12 cellular contexts compared by ENCODE assay signal in the genomic region with DNA sequence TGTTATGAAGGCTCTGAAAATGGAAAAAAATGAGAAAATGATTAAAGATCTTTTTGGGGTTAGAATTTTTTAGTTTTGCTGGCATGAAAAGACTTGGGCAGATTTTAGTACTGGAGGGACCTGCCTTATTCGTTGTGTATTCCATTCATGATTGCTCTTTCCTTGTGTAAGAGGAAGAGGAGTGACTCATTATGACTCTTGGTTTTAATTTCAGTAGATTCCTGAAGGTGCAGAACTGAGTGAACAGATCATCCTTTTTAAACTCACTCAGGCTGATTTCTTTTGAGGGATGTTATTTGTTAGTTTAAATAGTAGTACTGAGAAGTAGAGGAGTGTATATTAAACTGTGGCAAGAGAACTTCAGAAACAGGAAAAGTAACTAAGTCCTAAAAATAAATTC. TPM values are rescaled to one million over a fixed set of nuclear protein-coding genes. Genes with fewer than 3 reads are reported as not detected.
DNase-seq lines count a peak whose midpoint lies in the region; ATAC-seq, FAIRE-seq and TF ChIP-seq lines count a peak whose summit lies in the region.
"Had no signal": no experiment of that assay in that cellular context is flagged by ENCODE, and none has a peak within 500 bp of the region (broad histone marks: within the 10 kb centered on the region; RNA-seq: fewer than 3 reads in every experiment).

No MANE protein-coding gene starts in this region.

- peaks cover 44% of the 10 kb centered on the region for H3K4me1 Mint-ChIP-seq in brain
- H3K4me1 Mint-ChIP-seq: CD8-positive, alpha-beta memory T cell had no signal

- in situ Hi-C loops in GM13977 (cut with MboI; ENCODE audit: low pct_unique_long_range_greater_than_20kb, low sequenced_read_pairs, unreplicated experiment), result no loop called here

- H3K9me3 ChIP-seq in colonic mucosa (no peaks in the 10 kb centered on the region), WERI-Rb-1 (ENCODE audit: severe bottlenecking) (no peaks in the 10 kb centered on the region)

- no peak overlapping the region for H3K27ac ChIP-seq in colonic mucosa
- no peak overlapping the region for H3K27ac ChIP-seq in WERI-Rb-1

- H3K36me3 ChIP-seq in colonic mucosa, result no peaks in the 10 kb centered on the region
- no peaks in the 10 kb centered on the region for H3K36me3 ChIP-seq in WERI-Rb-1

- H3K27me3 Mint-ChIP-seq in brain, result no peaks in the 10 kb centered on the region
- H3K27me3 Mint-ChIP-seq: progenitor cell of endocrine pancreas had no signal

- H3K4me3 ChIP-seq in AG09309 (ENCODE audit: control insufficient read depth, low read depth, low read length), result no peak overlapping the region
- no peak overlapping the region for H3K4me3 ChIP-seq in colonic mucosa
- no peak overlapping the region for H3K4me3 ChIP-seq in WERI-Rb-1 (ENCODE audit: low read depth, low read length)

- no peak for FAIRE-seq in HTR-8/SVneo (lab: Jason Lieb, UNC)
- FAIRE-seq: islet of Langerhans had no signal

- H3K4me1 ChIP-seq in colonic mucosa, result no peaks in the 10 kb centered on the region

- intact Hi-C loops in colonic mucosa (cut with DNase I), result no loop called here

- no peaks in the 10 kb centered on the region for H3K27me3 ChIP-seq in colonic mucosa
- H3K27me3 ChIP-seq in WERI-Rb-1 (ENCODE audit: insufficient read depth, low read depth, severe bottlenecking), result no peaks in the 10 kb centered on the region

- TF ChIP-seq CTCF in AG09309 (IDR thresholded peaks at IDR 0.05; ENCODE audit: control insufficient read depth, insufficient read depth, low read depth, low read length, missing control alignments), result no peak
- no peak for TF ChIP-seq CTCF in brain (conservative IDR thresholded peaks at IDR 0.05)
- TF ChIP-seq CTCF in colonic mucosa (IDR thresholded peaks at IDR 0.05), result no peak
- TF ChIP-seq CTCF in GM13977 (IDR thresholded peaks at IDR 0.05; ENCODE audit: extremely low read depth, insufficient read depth, missing control alignments), result no peak
- no peak for TF ChIP-seq CTCF in WERI-Rb-1 (IDR thresholded peaks at IDR 0.05; ENCODE audit: low read depth, low read length)

- peak overlapping the region in 1 of 5 experiments; percentile 33 for H3K4me3 Mint-ChIP-seq in brain
- H3K4me3 Mint-ChIP-seq: CD8-positive, alpha-beta memory T cell had no signal

- no peak for ATAC-seq in HG03196 (IDR thresholded peaks at IDR 0.05; ENCODE audit: unreplicated experiment)

- no peak overlapping the region for H3K9ac ChIP-seq in colonic mucosa (ENCODE audit: low read depth in 2 of 2, low read length in 2 of 2)

- DNase-seq in AG09309 (ENCODE audit: low read depth) (peak; percentile 56), HTR-8/SVneo (ENCODE audit: insufficient read length, low spot score) (peak; percentile 37), kidney tubule cell (ENCODE audit: low spot score) (peak; percentile 86), colonic mucosa (no peak), GM13977 (ENCODE audit: low spot score) (no peak), WERI-Rb-1 (no peak)
- DNase-seq: activated T-cell treated with anti-CD3 and anti-CD28 coated beads, Interleukin-2, amount 50 U/mL, for 1 hour; CD8-positive, alpha-beta memory T cell had no signal

- peak overlapping the region in 3 of 5 experiments; percentile 54 to 75 (median 70) for H3K27ac Mint-ChIP-seq in brain
- H3K27ac Mint-ChIP-seq: CD8-positive, alpha-beta memory T cell; progenitor cell of endocrine pancreas had no signal

- no peaks in the 10 kb centered on the region for H3K9me3 Mint-ChIP-seq in brain

- peaks cover 7% of the 10 kb centered on the region for H3K36me3 Mint-ChIP-seq in brain
- H3K36me3 Mint-ChIP-seq: CD8-positive, alpha-beta memory T cell had no signal

RNA-seq across cellular contexts. Expression of a gene that starts 41.6 kb away (rescaled TPM):
- polyA plus RNA-seq in brain (ENCODE audit: insufficient read depth, low read depth, low replicate concordance), result 7.0 TPM
- total RNA-seq in colonic mucosa, result 10 to 100 TPM in 1 of 2 donors, 1 to 10 TPM in 1; 1.3 to 10.3 TPM

Comparison
In these comparisons a context has a peak if more than half of its experiments do, and no peak if none do; other contexts are left out.
1. DNase-seq: peak in AG09309 (single experiment), HTR-8/SVneo (single experiment) and kidney tubule cell (single experiment); none in colonic mucosa (single experiment), GM13977 (single experiment) and WERI-Rb-1 (single experiment).